ENCODE assay signal across 25 cellular contexts in the genomic region with DNA sequence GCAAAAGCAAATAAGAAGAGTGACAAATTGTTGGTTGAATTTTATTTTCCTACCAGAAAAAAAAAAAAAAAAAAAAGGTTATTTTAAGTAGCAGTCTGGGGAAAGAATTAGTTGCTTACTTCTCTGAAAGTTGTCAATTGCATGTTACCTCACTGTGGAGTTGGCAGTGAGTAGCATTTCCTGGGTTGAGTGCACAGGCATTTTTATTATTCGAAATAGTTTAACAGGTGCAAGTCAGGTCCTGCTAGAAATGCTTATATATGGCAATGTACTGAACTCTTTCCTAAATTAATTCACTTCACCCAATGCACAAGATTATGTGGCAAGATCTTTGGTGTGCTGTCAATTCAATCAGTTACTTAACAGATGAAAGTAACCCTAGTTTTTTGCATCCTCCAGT.
"Had no signal": no experiment of that assay in that cellular context is flagged by ENCODE, and none has a peak within 500 bp of the region (broad histone marks: within the 10 kb centered on the region; RNA-seq: fewer than 3 reads in every experiment).

No MANE protein-coding gene starts in this region.

- H3K4me1 ChIP-seq: prostate gland, right lobe of liver, sigmoid colon, stomach, thyroid gland, tibial nerve, upper lobe of left lung, vagina had no signal

- DNase-seq: naive thymus-derived CD4-positive, alpha-beta T cell; natural killer cell; nephron progenitor cell; occipital lobe; ovary; right cardiac atrium; right lobe of liver; sigmoid colon; small intestine; stimulated activated CD4-positive, alpha-beta T cell treated with anti-CD3 and anti-CD28 coated beads, Interleukin-15, amount 100 ng/mL, for 24 hours; stimulated activated CD4-positive, alpha-beta T cell treated with anti-CD3 and anti-CD28 coated beads, Interleukin-2, amount 100 ng/mL, for 24 hours; stimulated activated CD4-positive, alpha-beta T cell treated with anti-CD3 and anti-CD28 coated beads, Interleukin-2, amount 100 ng/mL, for 48 hours; stimulated activated CD4-positive, alpha-beta T cell treated with anti-CD3 and anti-CD28 coated beads, Interleukin-4, amount 100 ng/mL, for 24 hours; stimulated activated naive B cell treated with anti-CD40 and anti-IgM and Interleukin-4, amounts not matched to agents 10 μg/mL and 1 μg/mL and 100 μg/mL, for 72 hours; stimulated activated naive CD4-positive, alpha-beta T cell treated with Interleukin-2 at 50 U/mL for 16 hours; stomach; thyroid gland; trophoblast cell; upper lobe of left lung had no signal

- FAIRE-seq: small intestine, urothelium cell line had no signal

- H3K27me3 ChIP-seq: ovary, right lobe of liver, sigmoid colon, stomach, thyroid gland, tibial nerve, upper lobe of left lung, vagina had no signal

- H3K36me3 ChIP-seq: ovary, prostate gland, right lobe of liver, sigmoid colon, stomach, thoracic aorta, thyroid gland, tibial nerve, upper lobe of left lung, vagina had no signal

- H3K27ac ChIP-seq: ovary, prostate gland, right lobe of liver, sigmoid colon, stomach, thoracic aorta, thyroid gland, tibial nerve, upper lobe of left lung, vagina had no signal

- H3K4me3 ChIP-seq: ovary, prostate gland, right lobe of liver, sigmoid colon, stomach, thoracic aorta, thyroid gland, tibial nerve, upper lobe of left lung, vagina had no signal

- ATAC-seq: naive thymus-derived CD4-positive, alpha-beta T cell; natural killer cell; right cardiac atrium; right lobe of liver; stimulated activated effector memory CD8-positive, alpha-beta T cell treated with anti-CD3 and anti-CD28 coated beads, Interleukin-12 subunit alpha, Interleukin-12 subunit beta, amount 100 ng/mL, for 72 hours; stimulated activated naive B cell treated with anti-CD40 and anti-IgM and Interleukin-4, amounts not matched to agents 10 μg/mL and 1 μg/mL and 100 μg/mL, for 72 hours had no signal

- H3K9me3 ChIP-seq: ovary, prostate gland, right lobe of liver, sigmoid colon, stomach, thoracic aorta, thyroid gland, tibial nerve, upper lobe of left lung, vagina had no signal
